ENCODE assay signal across 14 cellular contexts in the genomic region with DNA sequence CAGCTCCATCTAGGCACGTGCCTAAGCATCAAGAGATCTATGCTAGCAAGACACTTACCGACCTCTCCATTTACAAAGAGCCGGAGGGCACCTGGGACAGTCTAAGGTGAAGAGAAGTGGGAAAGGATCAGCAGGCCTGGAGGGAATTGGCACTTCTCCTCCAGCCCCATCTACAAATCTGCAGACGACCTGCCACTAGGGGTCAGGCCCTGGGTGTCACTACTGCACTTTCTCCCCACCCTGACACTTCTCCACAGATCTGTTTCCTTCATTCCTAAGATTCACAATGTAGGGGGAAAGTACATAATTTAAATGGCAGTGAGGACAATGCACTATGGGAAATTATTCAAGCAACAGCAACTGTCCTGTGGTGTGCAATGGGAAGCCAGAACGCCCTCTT. TPM values are rescaled to one million over a fixed set of nuclear protein-coding genes. Genes with fewer than 3 reads are reported as not detected.
A peak's percentile ranks its signal among the peaks of the same experiment; 100 is the strongest.
DNase-seq lines count a peak whose midpoint lies in the region; TF ChIP-seq lines count a peak whose summit lies in the region.
"Had no signal": no experiment of that assay in that cellular context is flagged by ENCODE, and none has a peak within 500 bp of the region (broad histone marks: within the 10 kb centered on the region; RNA-seq: fewer than 3 reads in every experiment).

No MANE protein-coding gene starts in this region.

- no peaks in the 10 kb centered on the region for H3K27me3 Mint-ChIP-seq in Caco-2 (ENCODE audit: insufficient read depth, unreplicated experiment)

- peaks cover 18% of the 10 kb centered on the region for H3K4me1 ChIP-seq in Caco-2

- H3K9me3 ChIP-seq in Caco-2 = no peaks in the 10 kb centered on the region

- no peaks in the 10 kb centered on the region for H3K9me3 Mint-ChIP-seq in Caco-2 (ENCODE audit: unreplicated experiment)

- no peaks in the 10 kb centered on the region for H3K27me3 ChIP-seq in Caco-2 (replicated peaks; ENCODE audit: control insufficient read depth, insufficient read depth, low read length)

- H3K4me3 Mint-ChIP-seq in Caco-2 (ENCODE audit: unreplicated experiment) = no peak overlapping the region

- intact Hi-C loops in Caco-2 (cut with micrococcal nuclease; ENCODE audit: unreplicated experiment) = no loop called here

- CTCF ChIA-PET in Caco-2 (lab: Charles Lee) = no interaction called here

- POLR2A ChIA-PET in Caco-2 (lab: Charles Lee) = interaction anchor here (0.6 kb wide), 2 partner anchors 373 to 438 kb away, joined by 3 read pairs; no protein-coding TSS in a partner anchor

- peak; percentile 42 to 53 for TF ChIP-seq CTCF in Caco-2 (IDR thresholded peaks at IDR 0.05; ENCODE audit: insufficient read depth in 1 of 2, low read depth in 1 of 2, low read length in 1 of 2, severe bottlenecking in 1 of 2, unreplicated experiment in 1 of 2)
- TF ChIP-seq CTCF in HFF-Myc (IDR thresholded peaks at IDR 0.05; ENCODE audit: low read depth, low read length, missing control alignments) = peak; percentile 18
- peak; percentile 8 for TF ChIP-seq CTCF in astrocyte of the cerebellum (IDR thresholded peaks at IDR 0.05; ENCODE audit: low read depth, low read length, missing control alignments)

- peaks cover 2% of the 10 kb centered on the region for H3K36me3 ChIP-seq in Caco-2 (ENCODE audit: control insufficient read depth, insufficient read depth, low read length)

- peak in 1 of 2 experiments; percentile 42 for DNase-seq in Caco-2
- DNase-seq in HFF-Myc (ENCODE audit: extremely low read depth, low read depth) = no peak
- no peak for DNase-seq in astrocyte of the cerebellum (ENCODE audit: low read depth)
- DNase-seq in A172 (ENCODE audit: low spot score) = no peak
- no peak for DNase-seq in NCI-H345 (lab: John Stamatoyannopoulos, UW)
- DNase-seq in hypothalamus (lab: John Stamatoyannopoulos, UW) = no peak
- DNase-seq: activated CD4-positive, alpha-beta T cell treated with anti-CD3 and anti-CD28 coated beads, Interleukin-2, amount 50 U/mL, for 4 hours; amygdala; NCI-H1417 treated with DMSO at 0.1 percent for 48 hours; NCI-H510A; stimulated activated naive CD8-positive, alpha-beta T cell treated with anti-CD3 and anti-CD28 coated beads, Interleukin-15, Interleukin-2, amounts not matched to agents 100 U/mL and 50 U/mL, for 24 hours; T1000 had no signal

- peaks cover 10% of the 10 kb centered on the region for H3K4me1 Mint-ChIP-seq in Caco-2 (ENCODE audit: low read depth, unreplicated experiment)

- no peaks in the 10 kb centered on the region for H3K36me3 Mint-ChIP-seq in Caco-2 (ENCODE audit: insufficient read depth, unreplicated experiment)

- H3K27ac Mint-ChIP-seq in Caco-2 (ENCODE audit: unreplicated experiment) = no peak overlapping the region

- H3K4me3 ChIP-seq in Caco-2 (ENCODE audit: low read depth, low read length) (no peak overlapping the region), HFF-Myc (replicated peaks; ENCODE audit: low read depth, low read length) (no peak overlapping the region), astrocyte of the cerebellum (ENCODE audit: low read depth, low read length) (no peak overlapping the region)
- H3K4me3 ChIP-seq: coronary artery had no signal

- no TSS peak for BruUV-seq in Caco-2 (replicated peaks; lab: Mats Ljungman, UMichigan)

- in situ Hi-C loops in astrocyte of the cerebellum (cut with HindIII; ENCODE audit: low sequenced_read_pairs) = no loop called here

RNA-seq across cellular contexts. Expression of a gene that starts 8.1 kb away (rescaled TPM):
- 25.5 and 28.6 TPM in 2 replicates for total RNA-seq in Caco-2 (2022)
- 10.3 and 16.1 TPM in 2 replicates for total RNA-seq in A172 (2014; rRNA removed; shearing (Covaris generic))

RNA-seq across cellular contexts. Expression of a gene that starts 18.4 kb away (rescaled TPM):
- not detected in 2 replicates for total RNA-seq in Caco-2 (2022)
- not detected in 2 replicates for total RNA-seq in A172 (2014; rRNA removed; shearing (Covaris generic))
- total RNA-seq: lower leg skin had no signal

RNA-seq across cellular contexts. Expression of a gene that starts 27.5 kb away (rescaled TPM):
- total RNA-seq in Caco-2 (2022) = 0.23 and 0.54 TPM in 2 replicates
- not detected in 2 replicates for total RNA-seq in A172 (2014; rRNA removed; shearing (Covaris generic))

RNA-seq across cellular contexts. Expression of a gene that starts 44.1 kb away (rescaled TPM):
- not detected in 2 replicates for total RNA-seq in Caco-2 (2022)
- not detected in 2 replicates for total RNA-seq in A172 (2014; rRNA removed; shearing (Covaris generic))
- total RNA-seq: lower leg skin had no signal
